Comparison of ENCODE assay signal across 15 cellular contexts in the genomic region with DNA sequence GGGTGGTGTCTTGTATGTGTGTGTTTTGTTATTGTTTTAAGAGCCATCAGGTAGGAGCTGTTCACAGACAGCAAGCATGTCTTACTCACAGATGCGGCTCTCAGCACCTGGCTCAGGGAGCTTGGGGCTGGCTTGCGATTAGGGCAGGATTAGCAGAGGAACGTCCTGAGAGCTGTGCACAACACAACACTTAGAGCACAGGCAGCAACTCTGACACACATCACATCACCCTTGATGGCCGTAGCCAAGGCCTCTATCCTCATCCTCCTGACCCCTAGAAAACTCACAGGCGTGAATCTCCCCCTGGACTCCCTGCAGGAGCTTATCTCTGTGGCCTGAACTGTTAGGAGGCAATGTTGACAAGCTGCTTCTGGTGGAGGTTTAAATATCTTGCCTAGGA. TPM values are rescaled to one million over a fixed set of nuclear protein-coding genes. Genes with fewer than 3 reads are reported as not detected.
A peak's percentile ranks its signal among the peaks of the same experiment; 100 is the strongest.
DNase-seq lines count a peak whose midpoint lies in the region; ATAC-seq and TF ChIP-seq lines count a peak whose summit lies in the region.
"Had no signal": no experiment of that assay in that cellular context is flagged by ENCODE, and none has a peak within 500 bp of the region (broad histone marks: within the 10 kb centered on the region; RNA-seq: fewer than 3 reads in every experiment).

No MANE protein-coding gene starts in this region.

- 46 to 59% (median 50%) methylated on average over 5 of the region's 5 CpGs for WGBS in psoas muscle, 3 donors

- no peaks in the 10 kb centered on the region for H3K9me3 Mint-ChIP-seq in naive thymus-derived CD8-positive, alpha-beta T cell
- H3K9me3 Mint-ChIP-seq: memory B cell had no signal

- H3K4me1 Mint-ChIP-seq in naive thymus-derived CD8-positive, alpha-beta T cell, result peaks cover 0 to 11% (median 1%) of the 10 kb centered on the region in 4 donors

- peak; percentile 26 to 67 for DNase-seq in cardiac muscle cell (ENCODE audit: low read depth in 1 of 2, low spot score in 1 of 2)
- no peak for DNase-seq in Right ventricle myocardium inferior (ENCODE audit: missing footprints)
- peak; percentile 17 for DNase-seq in iris pigment epithelial cell (ENCODE audit: low read depth)
- DNase-seq in psoas muscle, result no peak
- DNase-seq in naive thymus-derived CD8-positive, alpha-beta T cell, result no peak
- no peak for DNase-seq in DMS 273 (lab: John Stamatoyannopoulos, UW; ENCODE audit: unreplicated experiment)
- DNase-seq in HK-2 (ENCODE audit: unreplicated experiment), result no peak
- no peak for DNase-seq in NCI-H446 treated with DMSO at 0.1 percent for 48 hours (lab: John Stamatoyannopoulos, UW)
- DNase-seq: activated naive CD4-positive, alpha-beta T cell treated with Interleukin-2 at 50 U/mL for 16 hours; central memory CD4-positive, alpha-beta T cell; stimulated activated CD8-positive, alpha-beta memory T cell treated with anti-CD3 and anti-CD28 coated beads, Interleukin-4, amount 100 ng/mL, for 48 hours had no signal

- intact Hi-C loops in Right ventricle myocardium inferior (cut with DNase I), result no loop called here
- intact Hi-C loops in psoas muscle (cut with DNase I), result no loop called here

- no peak overlapping the region for H3K4me3 Mint-ChIP-seq in naive thymus-derived CD8-positive, alpha-beta T cell
- H3K4me3 Mint-ChIP-seq: memory B cell had no signal

- H3K36me3 Mint-ChIP-seq in naive thymus-derived CD8-positive, alpha-beta T cell, result no peaks in the 10 kb centered on the region
- H3K36me3 Mint-ChIP-seq: memory B cell had no signal

- peaks cover 86% of the 10 kb centered on the region for H3K4me1 ChIP-seq in cardiac muscle cell (ENCODE audit: low read depth)
- peaks cover 38% of the 10 kb centered on the region for H3K4me1 ChIP-seq in psoas muscle

- H3K9me3 ChIP-seq in cardiac muscle cell (ENCODE audit: low read depth), result no peaks in the 10 kb centered on the region
- no peaks in the 10 kb centered on the region for H3K9me3 ChIP-seq in psoas muscle
- H3K9me3 ChIP-seq: SK-N-SH had no signal

- peak overlapping the region; percentile 99 for H3K27ac ChIP-seq in cardiac muscle cell
- H3K27ac ChIP-seq in psoas muscle, result peak overlapping the region; percentile 63
- H3K27ac ChIP-seq: epithelial cell of prostate had no signal

- H3K27me3 Mint-ChIP-seq in naive thymus-derived CD8-positive, alpha-beta T cell, result peaks cover 0 to 1% (median 0%) of the 10 kb centered on the region in 5 donors
- H3K27me3 Mint-ChIP-seq: memory B cell had no signal

- H3K36me3 ChIP-seq in cardiac muscle cell, result no peaks in the 10 kb centered on the region
- no peaks in the 10 kb centered on the region for H3K36me3 ChIP-seq in psoas muscle (ENCODE audit: insufficient read depth in 1 of 2, low read depth in 1 of 2)

- no peak for ATAC-seq in Right ventricle myocardium inferior
- ATAC-seq in psoas muscle, result peak in 1 of 4 donors; percentile 32
- ATAC-seq in naive thymus-derived CD8-positive, alpha-beta T cell, result no peak

- H3K4me3 ChIP-seq in cardiac muscle cell, result no peak overlapping the region
- no peak overlapping the region for H3K4me3 ChIP-seq in psoas muscle

- peak overlapping the region in 1 of 10 donors; percentile 38 for H3K27ac Mint-ChIP-seq in naive thymus-derived CD8-positive, alpha-beta T cell
- H3K27ac Mint-ChIP-seq: memory B cell had no signal

- no peaks in the 10 kb centered on the region for H3K27me3 ChIP-seq in cardiac muscle cell
- H3K27me3 ChIP-seq in psoas muscle (ENCODE audit: insufficient read depth in 3 of 3, low read length in 2 of 3), result peaks cover 0 to 1% (median 0%) of the 10 kb centered on the region in 3 donors

- TF ChIP-seq CTCF in cardiac muscle cell (IDR thresholded peaks at IDR 0.05; ENCODE audit: low read depth, low read length) (no peak), psoas muscle (IDR thresholded peaks at IDR 0.05) (no peak)

- POLR2A ChIA-PET in naive thymus-derived CD8-positive, alpha-beta T cell (lab: Charles Lee), result no interaction called here

RNA-seq across cellular contexts. Expression of gene IL17B, which starts 7.1 kb away (rescaled TPM):
- 6.4 and 9.0 TPM in 2 replicates for total RNA-seq in cardiac muscle cell
- 3.9 and 5.8 TPM in 2 replicates for polyA plus RNA-seq in cardiac muscle cell
- total RNA-seq in Right ventricle myocardium inferior, result not detected
- under 1 TPM in 1 of 4 donors, not detected in 3; 0.58 TPM for total RNA-seq in psoas muscle
- polyA plus RNA-seq in psoas muscle, result under 1 TPM in 2 of 3 donors, not detected in 1; 0.08 to 0.42 TPM
- total RNA-seq in naive thymus-derived CD8-positive, alpha-beta T cell, result not detected
- polyA plus RNA-seq in naive thymus-derived CD8-positive, alpha-beta T cell, result not detected
- total RNA-seq: HT1080 had no signal

RNA-seq across cellular contexts. Expression of gene PCYOX1L, which starts 28.3 kb away (rescaled TPM):
- total RNA-seq in cardiac muscle cell, result 14.4 and 16.1 TPM in 2 replicates
- 15.3 and 17.6 TPM in 2 replicates for polyA plus RNA-seq in cardiac muscle cell
- 2.7 TPM for total RNA-seq in Right ventricle myocardium inferior
- 1 to 10 TPM in 1 of 4 donors, under 1 TPM in 3; 0.65 to 2.7 (median 0.84) TPM for total RNA-seq in psoas muscle
- polyA plus RNA-seq in psoas muscle, result 1 to 10 TPM in 1 of 3 donors, under 1 TPM in 2; 0.28 to 1.1 (median 0.70) TPM
- 10 to 100 TPM; 40.0 to 47.0 TPM for total RNA-seq in naive thymus-derived CD8-positive, alpha-beta T cell
- polyA plus RNA-seq in naive thymus-derived CD8-positive, alpha-beta T cell, result 10 to 100 TPM in 2 of 3 donors, 1 to 10 TPM in 1; 6.6 to 17.6 (median 12.6) TPM

RNA-seq across cellular contexts. Expression of gene GRPEL2, which starts 40.9 kb away (rescaled TPM):
- total RNA-seq in cardiac muscle cell (4.9 and 5.1 TPM in 2 replicates), Right ventricle myocardium inferior (11.6 TPM), psoas muscle (10 to 100 TPM in 2 of 4 donors, 1 to 10 TPM in 2; 8.8 to 11.1 (median 9.5) TPM)
- polyA plus RNA-seq in cardiac muscle cell (4.2 and 6.6 TPM in 2 replicates), psoas muscle (10 to 100 TPM in 2 of 3 donors, 1 to 10 TPM in 1; 4.7 to 11.6 (median 11.0) TPM)
- total RNA-seq in naive thymus-derived CD8-positive, alpha-beta T cell, result 10 to 100 TPM; 47.6 to 48.0 TPM
- 1 to 10 TPM; 4.2 to 6.6 (median 5.8) TPM for polyA plus RNA-seq in naive thymus-derived CD8-positive, alpha-beta T cell

Comparison
In these comparisons a context has a peak if more than half of its experiments do, and no peak if none do; other contexts are left out.
1. DNase-seq: peak in cardiac muscle cell (2 of 2) and iris pigment epithelial cell (single experiment); none in Right ventricle myocardium inferior (single experiment), psoas muscle (0 of 2), naive thymus-derived CD8-positive, alpha-beta T cell (0 of 10), DMS 273 (single experiment), HK-2 (single experiment) and NCI-H446 treated with DMSO at 0.1 percent for 48 hours (single experiment).